In the genomic region with DNA sequence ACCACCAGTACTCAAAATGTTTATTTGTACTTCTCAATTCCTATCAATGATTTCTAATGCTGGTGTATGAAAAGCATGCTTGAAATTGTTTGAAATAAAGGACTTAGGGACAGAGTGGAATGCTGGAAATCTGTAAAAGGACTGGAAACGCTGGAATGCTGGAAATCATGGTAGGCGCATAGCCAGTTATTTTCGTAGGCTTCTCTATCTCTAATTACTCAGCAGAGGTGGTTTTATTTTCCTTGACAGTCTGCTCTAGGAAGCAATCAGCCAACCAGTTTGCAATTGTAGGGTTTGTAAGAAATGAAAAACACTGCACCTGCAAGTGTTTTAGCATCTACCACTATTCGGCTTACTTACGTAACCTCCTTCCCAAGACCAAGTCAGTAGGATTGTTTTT, we compare ENCODE assay signal across 9 cellular contexts. TPM values are rescaled to one million over a fixed set of nuclear protein-coding genes. Genes with fewer than 3 reads are reported as not detected.
A peak's percentile ranks its signal among the peaks of the same experiment; 100 is the strongest.
DNase-seq lines count a peak whose midpoint lies in the region; ATAC-seq, FAIRE-seq and TF ChIP-seq lines count a peak whose summit lies in the region.
"Had no signal": no experiment of that assay in that cellular context is flagged by ENCODE, and none has a peak within 500 bp of the region (broad histone marks: within the 10 kb centered on the region; RNA-seq: fewer than 3 reads in every experiment).

No MANE protein-coding gene starts in this region.

- WGBS in gastroesophageal sphincter (ENCODE audit: low coverage in 1 of 2), 2 donors: 3 to 8% methylated on average over 5 of the region's 5 CpGs
- 3 to 5% (median 5%) methylated on average over 5 of the region's 5 CpGs for WGBS in small intestine, 3 donors

- peak; percentile 6 for ATAC-seq in SK-N-SH treated with all-trans-retinoic acid at 6 μM for 48 hours
- ATAC-seq in gastroesophageal sphincter: no peak
- ATAC-seq in GM21619 (IDR thresholded peaks at IDR 0.05; ENCODE audit: unreplicated experiment): no peak
- ATAC-seq in HG03457 (IDR thresholded peaks at IDR 0.05; ENCODE audit: unreplicated experiment): no peak

- H3K27ac ChIP-seq in DOHH2 (ENCODE audit: low read depth, low read length): peak overlapping the region; percentile 64
- peak overlapping the region; percentile 89 to 95 (median 92) for H3K27ac ChIP-seq in gastroesophageal sphincter
- H3K27ac ChIP-seq in small intestine (ENCODE audit: low read depth in 1 of 2, low read length in 1 of 2): peak overlapping the region; percentile 82 to 90

- TF ChIP-seq CTCF in DOHH2 (IDR thresholded peaks at IDR 0.05; ENCODE audit: low read depth, low read length, poor library complexity, severe bottlenecking) (no peak), HFF-Myc (IDR thresholded peaks at IDR 0.05; ENCODE audit: low read depth, low read length, missing control alignments) (no peak), gastroesophageal sphincter (IDR thresholded peaks at IDR 0.05) (no peak)

- peaks cover 2% of the 10 kb centered on the region; the same call in 1 of the 2 replicates for H3F3A ChIP-seq in DOHH2 (ENCODE audit: control insufficient read depth, insufficient read depth)

- H3K4me3 ChIP-seq in DOHH2 (ENCODE audit: low read length) (peak overlapping the region; percentile 85), HFF-Myc (replicated peaks; ENCODE audit: low read depth, low read length) (peak overlapping the region; percentile 87), gastroesophageal sphincter (peak overlapping the region; percentile 66 to 75), small intestine (ENCODE audit: low read depth in 1 of 2, low read length in 2 of 2) (peak overlapping the region; percentile 53 to 60)

- H3K4me2 ChIP-seq in DOHH2 (ENCODE audit: low read length): peak overlapping the region; percentile 59

- H3K36me3 ChIP-seq in DOHH2 (ENCODE audit: control insufficient read depth, low read length): peaks cover 31% of the 10 kb centered on the region
- peaks cover 2 to 19% of the 10 kb centered on the region in 2 donors for H3K36me3 ChIP-seq in gastroesophageal sphincter
- peaks cover 0 to 3% of the 10 kb centered on the region in 2 donors for H3K36me3 ChIP-seq in small intestine (ENCODE audit: control insufficient read depth in 2 of 2, insufficient read depth in 2 of 2, low read length in 2 of 2)

- H3K9me3 ChIP-seq in DOHH2 (ENCODE audit: control insufficient read depth, insufficient read depth, low read length) (no peaks in the 10 kb centered on the region), gastroesophageal sphincter (no peaks in the 10 kb centered on the region), small intestine (ENCODE audit: control insufficient read depth, low read depth) (no peaks in the 10 kb centered on the region)

- H3K27me3 ChIP-seq in DOHH2 (ENCODE audit: control insufficient read depth, low read length): no peaks in the 10 kb centered on the region
- no peaks in the 10 kb centered on the region for H3K27me3 ChIP-seq in gastroesophageal sphincter
- no peaks in the 10 kb centered on the region for H3K27me3 ChIP-seq in small intestine (ENCODE audit: control insufficient read depth in 2 of 2, insufficient read depth in 2 of 2, low read length in 2 of 2)

- H3K9me2 ChIP-seq in DOHH2 (replicated peaks; ENCODE audit: control insufficient read depth, low read length): no peaks in the 10 kb centered on the region

- H3K4me1 ChIP-seq in DOHH2 (ENCODE audit: control insufficient read depth, low read length) (peaks cover 23% of the 10 kb centered on the region), gastroesophageal sphincter (peaks cover 8 to 56% (median 15%) of the 10 kb centered on the region in 3 donors), small intestine (ENCODE audit: control insufficient read depth in 2 of 2, insufficient read depth in 1 of 2, low read depth in 1 of 2, low read length in 1 of 2) (peaks cover 3 to 4% of the 10 kb centered on the region in 2 donors)

- no peak for TF ChIP-seq EP300 in gastroesophageal sphincter (IDR thresholded peaks at IDR 0.05)

- DNase-seq in HFF-Myc (ENCODE audit: extremely low read depth, low read depth): no peak
- DNase-seq in small intestine: no peak
- DNase-seq in NCI-H82 (lab: John Stamatoyannopoulos, UW): no peak

- H4K20me1 ChIP-seq in DOHH2 (ENCODE audit: control insufficient read depth, insufficient read depth, low read depth, low read length): 0 out of 2 replicates have a peak, but pooled peaks cover 6% of the 10 kb centered on the region

- FAIRE-seq in small intestine (lab: Jason Lieb, UNC): no peak

- no peak for TF ChIP-seq POLR2A in gastroesophageal sphincter (IDR thresholded peaks at IDR 0.05)

- peaks cover 66% of the 10 kb centered on the region for H3K79me2 ChIP-seq in DOHH2 (ENCODE audit: control insufficient read depth, low read length)

TF ChIP-seq in SK-N-SH treated with all-trans-retinoic acid at 6 μM for 48 hours, 23 proteins besides CTCF, POLR2A, EP300 and RAD21:
- no peak for TF ChIP-seq BACH2 (CRISPR knock-in tag; IDR thresholded peaks at IDR 0.05; ENCODE audit: borderline replicate concordance)
- no peak for TF ChIP-seq ZNF565 (CRISPR knock-in tag; conservative IDR thresholded peaks at IDR 0.05; ENCODE audit: low read depth)
- TF ChIP-seq ESRRG (CRISPR knock-in tag; IDR thresholded peaks at IDR 0.05): no peak
- TF ChIP-seq, protein P1, sequence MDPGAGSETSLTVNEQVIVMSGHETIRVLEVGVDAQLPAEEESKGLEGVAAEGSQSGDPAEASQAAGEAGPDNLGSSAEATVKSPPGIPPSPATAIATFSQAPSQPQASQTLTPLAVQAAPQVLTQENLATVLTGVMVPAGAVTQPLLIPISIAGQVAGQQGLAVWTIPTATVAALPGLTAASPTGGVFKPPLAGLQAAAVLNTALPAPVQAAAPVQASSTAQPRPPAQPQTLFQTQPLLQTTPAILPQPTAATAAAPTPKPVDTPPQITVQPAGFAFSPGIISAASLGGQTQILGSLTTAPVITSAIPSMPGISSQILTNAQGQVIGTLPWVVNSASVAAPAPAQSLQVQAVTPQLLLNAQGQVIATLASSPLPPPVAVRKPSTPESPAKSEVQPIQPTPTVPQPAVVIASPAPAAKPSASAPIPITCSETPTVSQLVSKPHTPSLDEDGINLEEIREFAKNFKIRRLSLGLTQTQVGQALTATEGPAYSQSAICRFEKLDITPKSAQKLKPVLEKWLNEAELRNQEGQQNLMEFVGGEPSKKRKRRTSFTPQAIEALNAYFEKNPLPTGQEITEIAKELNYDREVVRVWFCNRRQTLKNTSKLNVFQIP (CRISPR knock-in tag; IDR thresholded peaks at IDR 0.05; ENCODE audit: borderline replicate concordance, low read depth): no peak
- no peak for TF ChIP-seq ZFP3 (CRISPR knock-in tag; IDR thresholded peaks at IDR 0.05)
- no peak for TF ChIP-seq ARNTL (CRISPR knock-in tag; IDR thresholded peaks at IDR 0.05; ENCODE audit: borderline replicate concordance, low read depth)
- TF ChIP-seq GLIS3 (CRISPR knock-in tag; IDR thresholded peaks at IDR 0.05): no peak
- TF ChIP-seq ZFP30 (CRISPR knock-in tag; IDR thresholded peaks at IDR 0.05): no peak
- TF ChIP-seq ZC3H10 (CRISPR knock-in tag; IDR thresholded peaks at IDR 0.05): no peak
- no peak for TF ChIP-seq PPARA (CRISPR knock-in tag; IDR thresholded peaks at IDR 0.05; ENCODE audit: borderline replicate concordance)
- TF ChIP-seq TCF4 (CRISPR knock-in tag; IDR thresholded peaks at IDR 0.05; ENCODE audit: borderline replicate concordance): no peak
- no peak for TF ChIP-seq ZNF70 (CRISPR knock-in tag; IDR thresholded peaks at IDR 0.05)
- TF ChIP-seq CSDC2 (CRISPR knock-in tag; IDR thresholded peaks at IDR 0.05): no peak
- TF ChIP-seq, protein P2, sequence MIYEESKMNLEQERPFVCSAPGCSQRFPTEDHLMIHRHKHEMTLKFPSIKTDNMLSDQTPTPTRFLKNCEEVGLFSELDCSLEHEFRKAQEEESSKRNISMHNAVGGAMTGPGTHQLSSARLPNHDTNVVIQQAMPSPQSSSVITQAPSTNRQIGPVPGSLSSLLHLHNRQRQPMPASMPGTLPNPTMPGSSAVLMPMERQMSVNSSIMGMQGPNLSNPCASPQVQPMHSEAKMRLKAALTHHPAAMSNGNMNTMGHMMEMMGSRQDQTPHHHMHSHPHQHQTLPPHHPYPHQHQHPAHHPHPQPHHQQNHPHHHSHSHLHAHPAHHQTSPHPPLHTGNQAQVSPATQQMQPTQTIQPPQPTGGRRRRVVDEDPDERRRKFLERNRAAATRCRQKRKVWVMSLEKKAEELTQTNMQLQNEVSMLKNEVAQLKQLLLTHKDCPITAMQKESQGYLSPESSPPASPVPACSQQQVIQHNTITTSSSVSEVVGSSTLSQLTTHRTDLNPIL (CRISPR knock-in tag; IDR thresholded peaks at IDR 0.05; ENCODE audit: low read depth): no peak

RNA-seq across cellular contexts. Expression of a gene that starts 0.8 kb away (rescaled TPM):
- total RNA-seq in gastroesophageal sphincter: 10 to 100 TPM; 37.6 to 56.2 (median 51.1) TPM
- polyA plus RNA-seq in small intestine: 10 to 100 TPM in 1 of 3 donors, 1 to 10 TPM in 2; 7.3 to 13.8 (median 8.9) TPM

RNA-seq across cellular contexts. Expression of a gene that starts 33.2 kb away (rescaled TPM):
- 10 to 100 TPM; 21.0 to 35.9 (median 31.8) TPM for total RNA-seq in gastroesophageal sphincter
- polyA plus RNA-seq in small intestine: 10 to 100 TPM in 2 of 3 donors, 1 to 10 TPM in 1; 5.9 to 20.5 (median 10.1) TPM
- total RNA-seq: T-helper 1 cell treated with Interleukin-12 subunit alpha and Interleukin-12 subunit beta and Interleukin-4 antibody, amounts not matched to agents 30 ng/mL and 1 ng/mL, for 36 hours had no signal
